8 cellular contexts compared by ENCODE assay signal in the genomic region with DNA sequence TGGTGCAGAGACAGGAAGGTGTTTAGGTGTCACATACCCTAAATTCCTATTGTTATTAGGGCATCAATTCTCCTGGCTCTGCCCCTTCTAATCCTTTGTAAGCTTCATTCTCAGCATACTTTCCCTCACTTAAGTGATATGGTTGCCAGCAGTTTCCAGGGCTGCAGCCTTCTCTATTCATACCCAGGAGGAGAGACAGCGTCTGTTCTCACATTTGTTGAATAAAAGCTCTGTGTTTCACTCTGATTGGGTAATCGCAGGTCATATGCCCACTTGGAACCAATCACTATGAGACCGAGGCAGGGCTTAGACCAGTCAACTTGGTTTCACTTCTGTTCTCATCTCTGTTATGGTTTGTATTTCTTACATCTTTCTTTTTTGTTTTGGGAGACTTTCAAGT.
DNase-seq lines count a peak whose midpoint lies in the region; ATAC-seq and TF ChIP-seq lines count a peak whose summit lies in the region.

No MANE protein-coding gene starts in this region.

- ATAC-seq in GM19035 (IDR thresholded peaks at IDR 0.05; ENCODE audit: unreplicated experiment) (peak; percentile 95), HG03439 (IDR thresholded peaks at IDR 0.05; ENCODE audit: unreplicated experiment) (peak; percentile 67)

- H3K4me3 ChIP-seq in esophagus squamous epithelium: peak overlapping the region; percentile 2 to 55 (median 29)

- TF ChIP-seq CTCF in esophagus squamous epithelium (IDR thresholded peaks at IDR 0.05): no peak

- no peaks in the 10 kb centered on the region for H3K27me3 ChIP-seq in esophagus squamous epithelium

- DNase-seq in CD1c-positive myeloid dendritic cell (ENCODE audit: extremely low spot score) (peak; percentile 16), SHP77 treated with DMSO at 0.1 percent for 48 hours (lab: John Stamatoyannopoulos, UW) (peak; percentile 85), esophagus squamous epithelium (lab: John Stamatoyannopoulos, UW) (no peak), myocyte (ENCODE audit: low read depth) (peak; percentile 95), GM19238 (ENCODE audit: insufficient read length, low spot score) (no peak), SKM-1 treated with dmso at 0.1 percent for 144 hours (lab: John Stamatoyannopoulos, UW; ENCODE audit: unreplicated experiment) (no peak)

- H3K4me1 ChIP-seq in esophagus squamous epithelium: no peaks in the 10 kb centered on the region

- H3K27ac ChIP-seq in esophagus squamous epithelium: no peak overlapping the region

- no peaks in the 10 kb centered on the region for H3K9me3 ChIP-seq in esophagus squamous epithelium

- H3K36me3 ChIP-seq in esophagus squamous epithelium: no peaks in the 10 kb centered on the region

- intact Hi-C loops in esophagus squamous epithelium (cut with DNase I): no loop called here

- TF ChIP-seq POLR2A in esophagus squamous epithelium (IDR thresholded peaks at IDR 0.05): no peak

- 27 to 35% methylated on average over 3 of the region's 3 CpGs for WGBS in esophagus squamous epithelium, 2 donors

Comparison
In these comparisons a context has a peak if more than half of its experiments do, and no peak if none do; other contexts are left out.
1. DNase-seq: peak in CD1c-positive myeloid dendritic cell (single experiment), SHP77 treated with DMSO at 0.1 percent for 48 hours (single experiment) and myocyte (single experiment); none in esophagus squamous epithelium (single experiment), GM19238 (single experiment) and SKM-1 treated with dmso at 0.1 percent for 144 hours (single experiment).